In genomic region chr5:116115163-116115562, GRCh38 we compare ENCODE assay signal across 2 cellular contexts.
TF ChIP-seq lines count a peak whose summit lies in the region.

No MANE protein-coding gene starts in this region.

TF ChIP-seq in GM12891, 5 proteins besides CTCF, POLR2A, EP300 and RAD21:
- TF ChIP-seq PAX5 (IDR thresholded peaks at IDR 0.05; ENCODE audit: insufficient read depth, low read length, severe bottlenecking) (no peak), POLR2AphosphoS5 (IDR thresholded peaks at IDR 0.05; ENCODE audit: low read depth, low read length) (no peak), POU2F2 (IDR thresholded peaks at IDR 0.05; ENCODE audit: low read depth, low read length) (no peak), SPI1 (IDR thresholded peaks at IDR 0.05; ENCODE audit: low read depth, low read length) (no peak), TAF1 (IDR thresholded peaks at IDR 0.05; ENCODE audit: low read depth, low read length) (no peak)

TF ChIP-seq in H1, 55 proteins besides CTCF, POLR2A, EP300 and RAD21:
- TF ChIP-seq ZNF274 (IDR thresholded peaks at IDR 0.05; ENCODE audit: borderline replicate concordance, extremely low read depth, low read length) (no peak), TAF1 (IDR thresholded peaks at IDR 0.05; ENCODE audit: low read depth, low read length) (no peak), RFX5 (IDR thresholded peaks at IDR 0.05; ENCODE audit: borderline replicate concordance, low read depth, low read length) (no peak), CHD1 (IDR thresholded peaks at IDR 0.05; ENCODE audit: low read depth, low read length) (no peak), GABPA (IDR thresholded peaks at IDR 0.05; ENCODE audit: borderline replicate concordance, insufficient read depth, low read length) (no peak), MAFK (IDR thresholded peaks at IDR 0.05; ENCODE audit: low read depth, low read length) (no peak), SP4 (IDR thresholded peaks at IDR 0.05; ENCODE audit: low read length) (no peak), CBX8 (IDR thresholded peaks at IDR 0.05; ENCODE audit: borderline replicate concordance, low read depth, low read length) (no peak), HDAC6 (IDR thresholded peaks at IDR 0.05; ENCODE audit: low read depth, low read length) (no peak), RNF2 (IDR thresholded peaks at IDR 0.05; ENCODE audit: borderline replicate concordance, low read depth, low read length, missing control alignments, poor library complexity, severe bottlenecking) (no peak), POLR2AphosphoS5 (IDR thresholded peaks at IDR 0.05; ENCODE audit: low read depth, low read length) (no peak), SIX5 (IDR thresholded peaks at IDR 0.05; ENCODE audit: low read depth, low read length) (no peak), SIN3A (conservative IDR thresholded peaks at IDR 0.05 in 1 of 2, IDR thresholded peaks at IDR 0.05 in 1 of 2; ENCODE audit: low read depth in 1 of 2, low read length in 2 of 2) (no peak), ATF3 (IDR thresholded peaks at IDR 0.05; ENCODE audit: insufficient read depth, low read depth, low read length) (no peak), BCL11A (IDR thresholded peaks at IDR 0.05; ENCODE audit: low read depth in 2 of 2, low read length in 2 of 2) (no peak), POU5F1 (IDR thresholded peaks at IDR 0.05; ENCODE audit: low read depth, low read length) (no peak), BRCA1 (IDR thresholded peaks at IDR 0.05; ENCODE audit: low read depth, low read length) (no peak), HDAC2 (IDR thresholded peaks at IDR 0.05; ENCODE audit: borderline replicate concordance in 1 of 2, low read depth in 2 of 2, low read length in 2 of 2) (no peak), SP1 (IDR thresholded peaks at IDR 0.05; ENCODE audit: low read depth, low read length) (no peak), SRF (IDR thresholded peaks at IDR 0.05; ENCODE audit: low read depth, low read length) (no peak)
